Comparison of ENCODE assay signal across 1 cellular context in genomic region chr4:83964996-83965541, GRCh38.
TF ChIP-seq lines count a peak whose summit lies in the region.

No MANE protein-coding gene starts in this region.

TF ChIP-seq in GM12878, 131 proteins besides CTCF, POLR2A, EP300 and RAD21:
- TF ChIP-seq CEBPZ (IDR thresholded peaks at IDR 0.05; ENCODE audit: low read depth, low read length) (peak; percentile 52), PML (IDR thresholded peaks at IDR 0.05; ENCODE audit: low read length) (no peak)
